In genomic region chr5:177371705-177372533, GRCh38 we compare ENCODE assay signal across 10 cellular contexts. TPM values are rescaled to one million over a fixed set of nuclear protein-coding genes. Genes with fewer than 3 reads are reported as not detected.
DNase-seq lines count a peak whose midpoint lies in the region; ATAC-seq and TF ChIP-seq lines count a peak whose summit lies in the region.
"Had no signal": no experiment of that assay in that cellular context is flagged by ENCODE, and none has a peak within 500 bp of the region (broad histone marks: within the 10 kb centered on the region; RNA-seq: fewer than 3 reads in every experiment).

No MANE protein-coding gene starts in this region.

- H2AK5ac ChIP-seq in H9 (ENCODE audit: insufficient read length, low read length), result no peak overlapping the region

- H3K4me3 ChIP-seq in epithelial cell of proximal tubule (ENCODE audit: low read depth, low read length) (peak overlapping the region; percentile 86), psoas muscle (peak overlapping the region; percentile 64), SJCRH30 (no peak overlapping the region)

- no peak for DNase-seq in H9
- DNase-seq in activated CD4-positive, alpha-beta T cell treated with anti-CD3 and anti-CD28 coated beads for 4 hours, result peak; percentile 42 to 44
- no peak for DNase-seq in epithelial cell of proximal tubule (ENCODE audit: low read depth)
- no peak for DNase-seq in psoas muscle
- DNase-seq in SJCRH30, result no peak
- DNase-seq in cerebellar cortex (ENCODE audit: low spot score), result no peak
- DNase-seq in CD1c-positive myeloid dendritic cell (ENCODE audit: extremely low spot score), result no peak
- DNase-seq: kidney glomerular epithelial cell, NCI-H226 had no signal

- H4K20me1 ChIP-seq in H9 (ENCODE audit: control insufficient read depth, insufficient read depth, insufficient read length), result no peaks in the 10 kb centered on the region

- ATAC-seq in psoas muscle (no peak), GM21717 (IDR thresholded peaks at IDR 0.05; ENCODE audit: unreplicated experiment) (no peak)

- H3K4me1 Mint-ChIP-seq in H9, result peaks cover 31 to 56% of the 10 kb centered on the region in 2 experiments

- no peaks in the 10 kb centered on the region for H3K79me2 ChIP-seq in H9 (ENCODE audit: insufficient read depth, low read length)

- peak overlapping the region; percentile 70 to 84 for H3K4me3 Mint-ChIP-seq in H9

- H3K4me2 ChIP-seq in H9 (ENCODE audit: insufficient read depth, insufficient read length, low read length), result peak overlapping the region; percentile 70

- no peak overlapping the region for H3K27ac Mint-ChIP-seq in H9

- no peak overlapping the region for H3K18ac ChIP-seq in H9 (ENCODE audit: insufficient read length, low read depth, low read length)

- no peak overlapping the region for H2BK12ac ChIP-seq in H9 (ENCODE audit: insufficient read length, low read depth, low read length)

- no peak overlapping the region for H2BK15ac ChIP-seq in H9 (ENCODE audit: low read depth, low read length)

- H3K9ac ChIP-seq in H9 (ENCODE audit: extremely low read depth, insufficient read length, low read length), result no peak overlapping the region

- H4K91ac ChIP-seq in H9 (ENCODE audit: insufficient read length, low read depth, low read length), result no peak overlapping the region

- peaks cover 8 to 22% (median 8%) of the 10 kb centered on the region in 3 experiments for H3K36me3 Mint-ChIP-seq in H9 (ENCODE audit: insufficient read depth in 1 of 3, low read depth in 3 of 3)

- H3K23me2 ChIP-seq in H9 (ENCODE audit: insufficient read length, low read depth, low read length, poor library complexity, severe bottlenecking), result peaks cover 10% of the 10 kb centered on the region

- H3K36me3 ChIP-seq in psoas muscle (ENCODE audit: insufficient read depth in 1 of 2, low read depth in 1 of 2) (peaks cover 0 to 18% of the 10 kb centered on the region in 2 donors), SJCRH30 (no peaks in the 10 kb centered on the region)

- H4K5ac ChIP-seq in H9 (ENCODE audit: insufficient read length, low read depth, low read length), result no peak overlapping the region

- H3K27ac ChIP-seq in H9 (ENCODE audit: insufficient read length, low read depth, low read length), result no peak overlapping the region
- H3K27ac ChIP-seq in psoas muscle, result peak overlapping the region; percentile 65
- no peak overlapping the region for H3K27ac ChIP-seq in SJCRH30

- no peak overlapping the region for H2BK5ac ChIP-seq in H9 (ENCODE audit: insufficient read length, low read length)

- WGBS in H9 (ENCODE audit: extremely low coverage, insufficient read length, low lambda C conversion rate), result no CpG with 5 or more reads among the region's 18 CpGs
- WGBS in psoas muscle, 3 donors, result 48 to 66% (median 49%) methylated on average over 18 of the region's 18 CpGs

- no peak overlapping the region for H3T11ph ChIP-seq in H9 (ENCODE audit: low read length)

- no peak for TF ChIP-seq CTCF in H9 (conservative IDR thresholded peaks at IDR 0.05)
- no peak for TF ChIP-seq CTCF in epithelial cell of proximal tubule (conservative IDR thresholded peaks at IDR 0.05; ENCODE audit: low read depth, low read length)
- no peak for TF ChIP-seq CTCF in psoas muscle (IDR thresholded peaks at IDR 0.05)

- no peak overlapping the region for H2BK20ac ChIP-seq in H9 (ENCODE audit: low read depth, low read length, poor library complexity, severe bottlenecking)

- no peak overlapping the region for H3K23ac ChIP-seq in H9 (ENCODE audit: insufficient read length, low read depth, low read length)

- no peaks in the 10 kb centered on the region for H3K79me1 ChIP-seq in H9 (ENCODE audit: insufficient read depth, low read depth, low read length, poor library complexity, severe bottlenecking)

- H3K14ac ChIP-seq in H9 (ENCODE audit: insufficient read depth, low read length), result no peak overlapping the region

- no peak overlapping the region for H3K4ac ChIP-seq in H9 (ENCODE audit: low read depth, low read length)

- intact Hi-C loops in psoas muscle (cut with DNase I), result no loop called here

- H3K9me3 Mint-ChIP-seq in H9, result no peaks in the 10 kb centered on the region; a peak in 1 of 5 replicates

- no peak overlapping the region for H4K8ac ChIP-seq in H9 (replicated peaks; ENCODE audit: insufficient read length, low read depth, low read length)

- H3K56ac ChIP-seq in H9 (ENCODE audit: insufficient read length, low read depth, low read length), result no peak overlapping the region

- H2AFZ ChIP-seq in H9 (ENCODE audit: low read length), result no peak overlapping the region

- H3K27me3 Mint-ChIP-seq in H9 (ENCODE audit: low read depth), result peaks cover 15% of the 10 kb centered on the region

- no peak overlapping the region for H2BK120ac ChIP-seq in H9 (ENCODE audit: low read depth, low read length, poor library complexity, severe bottlenecking)

- no peaks in the 10 kb centered on the region for H3K9me3 ChIP-seq in H9 (ENCODE audit: control insufficient read depth, low read depth, low read length)
- H3K9me3 ChIP-seq in psoas muscle, result no peaks in the 10 kb centered on the region
- H3K9me3 ChIP-seq in SJCRH30 (replicated peaks), result no peaks in the 10 kb centered on the region

- H3K4me1 ChIP-seq in H9 (ENCODE audit: insufficient read depth, low read length) (peaks cover 6% of the 10 kb centered on the region; the same call in 1 of the 2 replicates), psoas muscle (peaks cover 31% of the 10 kb centered on the region), SJCRH30 (peaks cover 7% of the 10 kb centered on the region; the same call in 1 of the 2 replicates)

- no peaks in the 10 kb centered on the region; the same call in 1 of the 2 replicates for H3K27me3 ChIP-seq in H9 (ENCODE audit: insufficient read depth, low read length)
- no peaks in the 10 kb centered on the region for H3K27me3 ChIP-seq in psoas muscle (ENCODE audit: insufficient read depth in 3 of 3, low read length in 2 of 3)
- H3K27me3 ChIP-seq in SJCRH30, result 0 out of 2 replicates have a peak, but pooled peaks cover 3% of the 10 kb centered on the region

RNA-seq across cellular contexts. Expression of gene SLC34A1, which starts 12.3 kb away (rescaled TPM):
- total RNA-seq in H9 (2021), result not detected in 2 replicates
- total RNA-seq in epithelial cell of proximal tubule, result not detected in 2 replicates
- not detected for total RNA-seq in psoas muscle
- not detected for polyA plus RNA-seq in psoas muscle
- total RNA-seq in SJCRH30 (2014; rRNA removed; shearing (Covaris generic)), result not detected in 2 replicates

RNA-seq across cellular contexts. Expression of gene RGS14, which starts 14.2 kb away (rescaled TPM):
- total RNA-seq in H9 (2021) (12.3 and 16.4 TPM in 2 replicates), epithelial cell of proximal tubule (17.1 and 19.6 TPM in 2 replicates), psoas muscle (10 to 100 TPM in 3 of 4 donors, 1 to 10 TPM in 1; 5.5 to 23.2 (median 10.5) TPM)
- 10 to 100 TPM in 1 of 3 donors, 1 to 10 TPM in 2; 3.6 to 10.0 (median 6.7) TPM for polyA plus RNA-seq in psoas muscle
- total RNA-seq in SJCRH30 (2014; rRNA removed; shearing (Covaris generic)), result 4.0 and 4.8 TPM in 2 replicates

RNA-seq across cellular contexts. Expression of gene LMAN2, which starts 20.5 kb away (rescaled TPM):
- total RNA-seq in H9 (2021), result 105 and 106 TPM in 2 replicates
- 252 and 266 TPM in 2 replicates for total RNA-seq in epithelial cell of proximal tubule
- total RNA-seq in psoas muscle, result 10 to 100 TPM; 28.7 to 55.8 (median 43.1) TPM
- polyA plus RNA-seq in psoas muscle, result 100 to 1,000 TPM; 103 to 193 (median 162) TPM
- 144 and 156 TPM in 2 replicates for total RNA-seq in SJCRH30 (2014; rRNA removed; shearing (Covaris generic))

RNA-seq across cellular contexts. Expression of gene PFN3, which starts 28.5 kb away (rescaled TPM):
- total RNA-seq in H9 (2021) (not detected in 2 replicates), epithelial cell of proximal tubule (not detected in 2 replicates), psoas muscle (not detected)
- polyA plus RNA-seq in psoas muscle, result not detected
- total RNA-seq in SJCRH30 (2014; rRNA removed; shearing (Covaris generic)), result not detected in 2 replicates

RNA-seq across cellular contexts. Expression of gene F12, which starts 37.4 kb away (rescaled TPM):
- total RNA-seq in H9 (2021), result 2.3 and 3.5 TPM in 2 replicates
- total RNA-seq in epithelial cell of proximal tubule, result 9.2 and 12.9 TPM in 2 replicates
- total RNA-seq in psoas muscle, result under 1 TPM in 1 of 4 donors, not detected in 3; 0.40 TPM
- under 1 TPM; 0.06 to 0.81 (median 0.09) TPM for polyA plus RNA-seq in psoas muscle
- 5.9 and 6.5 TPM in 2 replicates for total RNA-seq in SJCRH30 (2014; rRNA removed; shearing (Covaris generic))

Comparison
In these comparisons a context has a peak if more than half of its experiments do, and no peak if none do; other contexts are left out.
1. DNase-seq: peak in activated CD4-positive, alpha-beta T cell treated with anti-CD3 and anti-CD28 coated beads for 4 hours (2 of 2); none in H9 (single experiment), epithelial cell of proximal tubule (single experiment), psoas muscle (0 of 2), SJCRH30 (0 of 2), cerebellar cortex (single experiment) and CD1c-positive myeloid dendritic cell (single experiment).